Comparison of ENCODE assay signal across 33 cellular contexts in the genomic region with DNA sequence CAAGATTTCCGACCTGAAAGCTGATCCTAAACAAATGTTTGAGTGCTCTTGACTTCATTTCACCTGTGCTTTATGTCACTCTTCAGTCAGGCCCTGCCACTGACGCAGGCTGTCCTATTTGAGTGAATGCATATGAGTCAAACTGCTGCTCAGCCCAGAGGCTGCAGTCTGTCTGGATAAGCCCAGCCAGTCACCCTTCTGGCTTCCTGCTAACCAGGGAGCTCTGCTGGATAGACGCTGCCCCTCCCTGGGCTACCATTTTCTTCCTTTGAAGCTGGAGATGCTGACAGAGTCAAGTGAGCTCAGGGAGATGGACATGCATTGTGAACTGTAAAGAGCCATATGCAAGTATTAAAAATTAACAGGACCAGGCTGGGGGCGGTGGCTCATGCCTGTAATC. TPM values are rescaled to one million over a fixed set of nuclear protein-coding genes. Genes with fewer than 3 reads are reported as not detected.
DNase-seq lines count a peak whose midpoint lies in the region; ATAC-seq and TF ChIP-seq lines count a peak whose summit lies in the region.
"Had no signal": no experiment of that assay in that cellular context is flagged by ENCODE, and none has a peak within 500 bp of the region (broad histone marks: within the 10 kb centered on the region; RNA-seq: fewer than 3 reads in every experiment).

No MANE protein-coding gene starts in this region.

- H3K4me2 ChIP-seq in IMR-90 (ENCODE audit: low read depth, low read length) = no peak overlapping the region
- H3K4me2 ChIP-seq: SK-N-SH had no signal

- no peaks in the 10 kb centered on the region for H4K20me1 ChIP-seq in IMR-90 (ENCODE audit: insufficient read depth, low read length)

- peak overlapping the region; percentile 33 for H2AFZ ChIP-seq in IMR-90 (replicated peaks; ENCODE audit: low read length, poor library complexity)

- no TSS peak for BruUV-seq in IMR-90 (replicated peaks; lab: Mats Ljungman, UMichigan)

- H3K36me3 Mint-ChIP-seq in activated T-helper 17 cell treated with anti-CD3 and anti-CD28 coated beads, Interleukin-2, amount 50 U/mL, for 72 hours (ENCODE audit: low read depth) = no peaks in the 10 kb centered on the region
- H3K36me3 Mint-ChIP-seq: activated naive CD4-positive, alpha-beta T cell treated with anti-CD3 and anti-CD28 coated beads, Interleukin-2, amount 10 ng/mL, durations not matched to agents 7 days and 5 days; immature natural killer cell had no signal

- H2AK9ac ChIP-seq in IMR-90 (replicated peaks; ENCODE audit: low read depth, low read length, poor library complexity) = no peak overlapping the region

- no peaks in the 10 kb centered on the region for H3K9me3 Mint-ChIP-seq in activated T-helper 17 cell treated with anti-CD3 and anti-CD28 coated beads, Interleukin-2, amount 50 U/mL, for 72 hours
- H3K9me3 Mint-ChIP-seq: activated naive CD4-positive, alpha-beta T cell treated with anti-CD3 and anti-CD28 coated beads, Interleukin-2, amount 10 ng/mL, durations not matched to agents 7 days and 5 days; activated T-helper 1 cell treated with anti-CD3 and anti-CD28 coated beads, Interleukin-12 subunit alpha, Interleukin-12 subunit beta, Interleukin-2, Interleukin-4 antibody, amounts not matched to agents 30 ng/mL and 10 ng/mL and 1 ng/mL, durations not matched to agents 14 hours and 24 hours and 36 hours; immature natural killer cell; T-helper 1 cell treated with Interleukin-12 subunit alpha and Interleukin-12 subunit beta and Interleukin-4 antibody, amounts not matched to agents 30 μg/mL and 1 μg/mL, for 36 hours had no signal

- H3K9ac ChIP-seq in IMR-90 (ENCODE audit: low read depth, low read length) = no peak overlapping the region
- H3K9ac ChIP-seq: SK-N-SH had no signal

- TF ChIP-seq RAD21 in IMR-90 (IDR thresholded peaks at IDR 0.05; ENCODE audit: low read length) = no peak

- dilution Hi-C loops in IMR-90 (cut with HindIII; ENCODE audit: low sequenced_read_pairs, unreplicated experiment) = no loop called here

- H4K91ac ChIP-seq in IMR-90 (ENCODE audit: insufficient read depth, low read depth, low read length) = no peak overlapping the region

- no peak for ATAC-seq in IMR-90 (ENCODE audit: low read depth)
- ATAC-seq in activated T-helper 17 cell treated with anti-CD3 and anti-CD28 coated beads, Interleukin-2, amount 50 U/mL, for 72 hours (replicated peaks) = no peak
- ATAC-seq in HG03565 (IDR thresholded peaks at IDR 0.05; ENCODE audit: unreplicated experiment) = no peak
- ATAC-seq: left lobe of liver; right lobe of liver; stimulated activated naive B cell treated with anti-CD40 and anti-IgM and Interleukin-4, amounts not matched to agents 10 μg/mL and 1 μg/mL and 100 μg/mL, for 72 hours had no signal

- no peak overlapping the region for H3K4me3 Mint-ChIP-seq in activated T-helper 17 cell treated with anti-CD3 and anti-CD28 coated beads, Interleukin-2, amount 50 U/mL, for 72 hours
- H3K4me3 Mint-ChIP-seq: activated naive CD4-positive, alpha-beta T cell treated with anti-CD3 and anti-CD28 coated beads, Interleukin-2, amount 10 ng/mL, durations not matched to agents 7 days and 5 days; activated T-helper 1 cell treated with anti-CD3 and anti-CD28 coated beads, Interleukin-12 subunit alpha, Interleukin-12 subunit beta, Interleukin-2, Interleukin-4 antibody, amounts not matched to agents 30 ng/mL and 10 ng/mL and 1 ng/mL, durations not matched to agents 14 hours and 24 hours and 36 hours; immature natural killer cell; stimulated activated naive B cell treated with anti-CD40 and anti-IgM and Interleukin-4, amounts not matched to agents 10 μg/mL and 1 μg/mL and 100 μg/mL, for 72 hours; T-helper 1 cell treated with Interleukin-12 subunit alpha and Interleukin-12 subunit beta and Interleukin-4 antibody, amounts not matched to agents 30 μg/mL and 1 μg/mL, for 36 hours had no signal

- H3K4me1 Mint-ChIP-seq in activated T-helper 17 cell treated with anti-CD3 and anti-CD28 coated beads, Interleukin-2, amount 50 U/mL, for 72 hours = no peaks in the 10 kb centered on the region
- H3K4me1 Mint-ChIP-seq: activated naive CD4-positive, alpha-beta T cell treated with anti-CD3 and anti-CD28 coated beads, Interleukin-2, amount 10 ng/mL, durations not matched to agents 7 days and 5 days; immature natural killer cell had no signal

- no peak overlapping the region for H4K5ac ChIP-seq in IMR-90 (ENCODE audit: low read depth, low read length)

- in situ Hi-C loops in IMR-90 (cut with MboI; ENCODE audit: low sequenced_read_pairs) = no loop called here

- H3K4me3 ChIP-seq in IMR-90 (ENCODE audit: insufficient read depth, low read depth, low read length) = no peak overlapping the region
- H3K4me3 ChIP-seq: right lobe of liver, suprapubic skin had no signal

- H3K27me3 ChIP-seq in IMR-90 (ENCODE audit: control insufficient read depth, insufficient read depth, low read length) = peaks cover 6% of the 10 kb centered on the region

- H2BK120ac ChIP-seq in IMR-90 (ENCODE audit: low read depth, low read length) = no peak overlapping the region

- no peak overlapping the region for H3K18ac ChIP-seq in IMR-90 (ENCODE audit: low read depth, low read length)

- H4K8ac ChIP-seq in IMR-90 (ENCODE audit: low read depth in 2 of 2, low read length in 2 of 2) = no peak overlapping the region

- H3K56ac ChIP-seq in IMR-90 (ENCODE audit: extremely low read depth, insufficient read depth, low read length) = no peak overlapping the region

- no peak overlapping the region for H2BK5ac ChIP-seq in IMR-90 (ENCODE audit: low read depth, low read length, poor library complexity, severe bottlenecking)

- no peak overlapping the region for H3K23ac ChIP-seq in IMR-90 (ENCODE audit: low read depth, low read length)

- H2BK15ac ChIP-seq in IMR-90 (ENCODE audit: low read depth, low read length) = no peak overlapping the region

- H3K4me1 ChIP-seq in IMR-90 (ENCODE audit: control insufficient read depth, insufficient read depth, low read length) = no peaks in the 10 kb centered on the region

- DNase-seq in DMS153 treated with DMSO at 0.1 percent for 48 hours (lab: John Stamatoyannopoulos, UW; ENCODE audit: unreplicated experiment) (peak; percentile 73), IMR-90 (no peak), NCI-H2029 (lab: John Stamatoyannopoulos, UW) (peak; percentile 61), NCI-H748 (lab: John Stamatoyannopoulos, UW; ENCODE audit: unreplicated experiment) (peak; percentile 92), 8988T (no peak)
- DNase-seq in stimulated activated naive CD4-positive, alpha-beta T cell treated with Interleukin-2 at 50 U/mL for 16 hours (lab: John Stamatoyannopoulos, UW) = no peak
- DNase-seq: activated CD4-positive, alpha-beta T cell treated with anti-CD3 and anti-CD28 coated beads, Interleukin-2, amount 50 U/mL, for 48 hours; activated naive CD4-positive, alpha-beta T cell treated with anti-CD3 and anti-CD28 coated beads, Interleukin-2, amount 10 ng/mL, durations not matched to agents 7 days and 5 days; amniotic stem cell; brain microvascular endothelial cell; H7; hypothalamus; immature natural killer cell; mesendoderm; NCI-H2081; posterior cingulate gyrus; right lobe of liver; SK-N-SH; stimulated activated CD4-positive, alpha-beta T cell treated with anti-CD3 and anti-CD28 coated beads, Interleukin-12 subunit alpha, Interleukin-12 subunit beta, amount 100 ng/mL, for 4 hours; stimulated activated CD4-positive, alpha-beta T cell treated with anti-CD3 and anti-CD28 coated beads, Interleukin-4, amount 100 ng/mL, for 24 hours; stimulated activated naive B cell treated with anti-CD40 and anti-IgM and Interleukin-4, amounts not matched to agents 10 μg/mL and 1 μg/mL and 100 μg/mL, for 72 hours had no signal

- CTCF ChIA-PET in IMR-90 (lab: Yijun Ruan, JAX) = no interaction called here

- no peak for TF ChIP-seq POLR2A in IMR-90 (IDR thresholded peaks at IDR 0.05; ENCODE audit: low read depth, low read length)

- H3K14ac ChIP-seq in IMR-90 (replicated peaks; ENCODE audit: low read depth, low read length) = no peak overlapping the region

- H3K27ac ChIP-seq in IMR-90 (ENCODE audit: insufficient read depth, low read length) = no peak overlapping the region
- H3K27ac ChIP-seq: brain microvascular endothelial cell, right lobe of liver, suprapubic skin had no signal

- H3K36me3 ChIP-seq in IMR-90 (ENCODE audit: control insufficient read depth, insufficient read depth, low read length) = no peaks in the 10 kb centered on the region
- H3K36me3 ChIP-seq: brain microvascular endothelial cell, right lobe of liver, suprapubic skin had no signal

- no peak overlapping the region for H3K27ac Mint-ChIP-seq in activated T-helper 17 cell treated with anti-CD3 and anti-CD28 coated beads, Interleukin-2, amount 50 U/mL, for 72 hours
- H3K27ac Mint-ChIP-seq: activated naive CD4-positive, alpha-beta T cell treated with anti-CD3 and anti-CD28 coated beads, Interleukin-2, amount 10 ng/mL, durations not matched to agents 7 days and 5 days; activated T-helper 1 cell treated with anti-CD3 and anti-CD28 coated beads, Interleukin-12 subunit alpha, Interleukin-12 subunit beta, Interleukin-2, Interleukin-4 antibody, amounts not matched to agents 30 ng/mL and 10 ng/mL and 1 ng/mL, durations not matched to agents 14 hours and 24 hours and 36 hours; immature natural killer cell; stimulated activated naive B cell treated with anti-CD40 and anti-IgM and Interleukin-4, amounts not matched to agents 10 μg/mL and 1 μg/mL and 100 μg/mL, for 72 hours; T-helper 1 cell treated with Interleukin-12 subunit alpha and Interleukin-12 subunit beta and Interleukin-4 antibody, amounts not matched to agents 30 μg/mL and 1 μg/mL, for 36 hours had no signal

- POLR2A ChIA-PET in IMR-90 (lab: Charles Lee; ENCODE audit: unreplicated experiment) = no interaction called here

- no peak for TF ChIP-seq CTCF in IMR-90 (conservative IDR thresholded peaks at IDR 0.05; ENCODE audit: low read depth, low read length)

- H3K4ac ChIP-seq in IMR-90 (ENCODE audit: low read depth, low read length) = no peak overlapping the region

- peaks cover 45% of the 10 kb centered on the region for H3K27me3 Mint-ChIP-seq in activated T-helper 17 cell treated with anti-CD3 and anti-CD28 coated beads, Interleukin-2, amount 50 U/mL, for 72 hours

- H3K9me1 ChIP-seq in IMR-90 (ENCODE audit: insufficient read depth, low read length) = no peaks in the 10 kb centered on the region

- intact Hi-C loops in IMR-90 (cut with micrococcal nuclease) = no loop called here

- H2AK5ac ChIP-seq in IMR-90 (ENCODE audit: low read depth, low read length) = no peak overlapping the region

- WGBS in IMR-90 (ENCODE audit: extremely low coverage in 2 of 2, insufficient read length in 1 of 2), 2 experiments = 0% methylated on average over 1 of the region's 4 CpGs; no CpG with 5 or more reads in 1 of the 2 experiments

- H3K79me1 ChIP-seq in IMR-90 (ENCODE audit: low read depth in 1 of 2, low read length in 2 of 2) = no peaks in the 10 kb centered on the region

- H3K9me3 ChIP-seq in IMR-90 (ENCODE audit: control insufficient read depth, insufficient read depth, low read length) = no peaks in the 10 kb centered on the region
- H3K9me3 ChIP-seq: right lobe of liver, SK-N-SH, suprapubic skin had no signal

- no peak overlapping the region for H2BK20ac ChIP-seq in IMR-90 (ENCODE audit: low read depth, low read length)

RNA-seq across cellular contexts. Expression of a gene that starts 5.1 kb away (rescaled TPM):
- not detected in 2 replicates for total RNA-seq in IMR-90 (2012; rRNA removed)
- polyA plus RNA-seq in IMR-90 (2012; rRNA removed) = not detected in 2 replicates
- not detected in 2 replicates for polyA plus RNA-seq in IMR-90 (2012; cell fraction: cytosol; rRNA removed)
- not detected in 2 replicates for polyA plus RNA-seq in IMR-90 (2012; cell fraction: nucleus; rRNA removed; ENCODE audit: low replicate concordance)
- total RNA-seq in activated T-helper 17 cell treated with anti-CD3 and anti-CD28 coated beads, Interleukin-2, amount 50 U/mL, for 72 hours = not detected
- total RNA-seq: activated T-helper 1 cell treated with anti-CD3 and anti-CD28 coated beads, Interleukin-12 subunit alpha, Interleukin-12 subunit beta, Interleukin-2, Interleukin-4 antibody, amounts not matched to agents 30 ng/mL and 10 ng/mL and 1 ng/mL, durations not matched to agents 14 hours and 24 hours and 36 hours; endothelial cell of umbilical vein; fibroblast of lung; HT-29; left lobe of liver; myocyte; right lobe of liver; suprapubic skin; ureter had no signal
- polyA plus RNA-seq: BJ, endothelial cell of umbilical vein, fibroblast of lung, immature natural killer cell had no signal

Comparison
In these comparisons a context has a peak if more than half of its experiments do, and no peak if none do; other contexts are left out.
1. DNase-seq: peak in DMS153 treated with DMSO at 0.1 percent for 48 hours (single experiment), NCI-H2029 (single experiment) and NCI-H748 (single experiment); none in IMR-90 (single experiment), stimulated activated naive CD4-positive, alpha-beta T cell treated with Interleukin-2 at 50 U/mL for 16 hours (single experiment) and 8988T (single experiment).